ENCODE assay signal across 12 cellular contexts in genomic region chr6:137202078-137202477, GRCh38. TPM values are rescaled to one million over a fixed set of nuclear protein-coding genes. Genes with fewer than 3 reads are reported as not detected.
DNase-seq lines count a peak whose midpoint lies in the region; ATAC-seq, FAIRE-seq and TF ChIP-seq lines count a peak whose summit lies in the region.
"Had no signal": no experiment of that assay in that cellular context is flagged by ENCODE, and none has a peak within 500 bp of the region (broad histone marks: within the 10 kb centered on the region; RNA-seq: fewer than 3 reads in every experiment).

No MANE protein-coding gene starts in this region.

- no peak overlapping the region for H2BK15ac ChIP-seq in H1 (ENCODE audit: low read length)
- no peak overlapping the region for H2BK15ac ChIP-seq in neuronal stem cell (ENCODE audit: low read length)

- CTCF ChIA-PET in H1 (lab: Charles Lee; ENCODE audit: partially characterized antibody), result no interaction called here

- H3K4me1 ChIP-seq in H1 (replicated peaks in 1 of 4; ENCODE audit: control insufficient read depth in 3 of 4, insufficient read depth in 4 of 4, low read length in 3 of 4), result no peaks in the 10 kb centered on the region
- H3K4me1 ChIP-seq in neuronal stem cell (ENCODE audit: control insufficient read depth in 2 of 2, insufficient read depth in 1 of 2, low read depth in 1 of 2, low read length in 2 of 2), result no peaks in the 10 kb centered on the region
- no peaks in the 10 kb centered on the region for H3K4me1 ChIP-seq in uterus
- H3K4me1 ChIP-seq: tibial artery had no signal

- no peaks in the 10 kb centered on the region for H3K79me2 ChIP-seq in H1 (ENCODE audit: control insufficient read depth in 1 of 2, insufficient read depth in 2 of 2, low read length in 2 of 2)

- H3K36me3 Mint-ChIP-seq in naive thymus-derived CD8-positive, alpha-beta T cell, result peaks cover 7 to 83% (median 40%) of the 10 kb centered on the region in 3 donors

- H3K18ac ChIP-seq in H1 (ENCODE audit: extremely low read depth, low read length), result no peak overlapping the region
- H3K18ac ChIP-seq in neuronal stem cell (ENCODE audit: low read length), result no peak overlapping the region

- TF ChIP-seq CTCF in GM06990 (IDR thresholded peaks at IDR 0.05; ENCODE audit: insufficient read depth, low read length, poor library complexity, severe bottlenecking) (peak; percentile 42), H1 (IDR thresholded peaks at IDR 0.05; ENCODE audit: control extremely low read depth in 1 of 3, insufficient read depth in 1 of 3, low read depth in 1 of 3, low read length in 3 of 3) (peak; percentile 18 to 32 (median 21); a peak in 2 of 4 replicates), uterus (IDR thresholded peaks at IDR 0.05) (no peak)

- no peak for TF ChIP-seq EP300 in H1 (IDR thresholded peaks at IDR 0.05; ENCODE audit: borderline replicate concordance in 1 of 2, low read depth in 2 of 2, low read length in 2 of 2)

- H2AFZ ChIP-seq in H1 (ENCODE audit: low read length), result no peak overlapping the region
- H2AFZ ChIP-seq in neuronal stem cell (ENCODE audit: low read length), result no peak overlapping the region

- TF ChIP-seq POLR2A in H1 (IDR thresholded peaks at IDR 0.05; ENCODE audit: control extremely low read depth in 1 of 2, low read depth in 2 of 2, low read length in 2 of 2) (no peak), uterus (IDR thresholded peaks at IDR 0.05) (no peak)

- H4K5ac ChIP-seq in H1 (ENCODE audit: insufficient read length, low read depth, low read length), result no peak overlapping the region

- DNase-seq in GM06990 (ENCODE audit: extremely low read depth, insufficient read length) (no peak), KBM-7 (peak; percentile 38), H1 (ENCODE audit: low read depth in 1 of 2, low spot score in 2 of 2) (no peak), neuronal stem cell (ENCODE audit: low spot score) (no peak), uterus (no peak)
- DNase-seq in activated effector memory CD4-positive, alpha-beta T cell treated with Interleukin-2 at 50 U/mL for 16 hours, result no peak
- DNase-seq in naive thymus-derived CD8-positive, alpha-beta T cell, result no peak
- DNase-seq: foreskin fibroblast, OCI-M1, tibial artery had no signal

- in situ Hi-C loops in KBM-7 (cut with MboI; ENCODE audit: low pct_unique_long_range_greater_than_20kb, low sequenced_read_pairs), result no loop called here

- H3K27ac ChIP-seq in H1 (ENCODE audit: low read depth, low read length), result no peak overlapping the region
- no peak overlapping the region for H3K27ac ChIP-seq in neuronal stem cell (replicated peaks; ENCODE audit: low read length)
- H3K27ac ChIP-seq in uterus, result no peak overlapping the region
- H3K27ac ChIP-seq: tibial artery had no signal

- H3K14ac ChIP-seq in H1 (ENCODE audit: insufficient read length), result no peak overlapping the region
- H3K14ac ChIP-seq in neuronal stem cell (ENCODE audit: low read length), result no peak overlapping the region

- no peaks in the 10 kb centered on the region for H4K20me1 ChIP-seq in H1 (replicated peaks in 1 of 2; ENCODE audit: control insufficient read depth in 1 of 2, insufficient read depth in 2 of 2, low read length in 2 of 2)

- no peak overlapping the region for H4K8ac ChIP-seq in H1 (ENCODE audit: extremely low read depth, insufficient read depth, low read length)
- H4K8ac ChIP-seq in neuronal stem cell (ENCODE audit: low read depth, low read length), result no peak overlapping the region

- H2BK12ac ChIP-seq in H1 (ENCODE audit: low read depth, low read length), result no peak overlapping the region
- no peak overlapping the region for H2BK12ac ChIP-seq in neuronal stem cell (ENCODE audit: low read length)

- H3K4me2 ChIP-seq in H1 (ENCODE audit: insufficient read depth in 1 of 2, low read depth in 2 of 2, low read length in 2 of 2) (no peak overlapping the region), neuronal stem cell (ENCODE audit: insufficient read depth, low read length, poor library complexity, severe bottlenecking) (no peak overlapping the region)

- peaks cover 4 to 20% (median 6%) of the 10 kb centered on the region in 4 donors for H3K4me1 Mint-ChIP-seq in naive thymus-derived CD8-positive, alpha-beta T cell
- H3K4me1 Mint-ChIP-seq: activated T-helper 17 cell treated with anti-CD3 and anti-CD28 coated beads, Interleukin-2, amount 50 U/mL, for 72 hours had no signal

- H4K91ac ChIP-seq in H1 (replicated peaks; ENCODE audit: insufficient read length, low read length) (no peak overlapping the region), neuronal stem cell (ENCODE audit: low read depth, low read length, poor library complexity) (no peak overlapping the region)

- H3K9me3 ChIP-seq in H1 (ENCODE audit: insufficient read depth in 2 of 2, low read depth in 1 of 2, low read length in 1 of 2), result no peaks in the 10 kb centered on the region
- H3K9me3 ChIP-seq in neuronal stem cell (replicated peaks in 1 of 2; ENCODE audit: control insufficient read depth in 2 of 2, insufficient read depth in 1 of 2, low read depth in 1 of 2, low read length in 2 of 2), result no peaks in the 10 kb centered on the region
- no peaks in the 10 kb centered on the region for H3K9me3 ChIP-seq in uterus
- H3K9me3 ChIP-seq: tibial artery had no signal

- no peaks in the 10 kb centered on the region for H3K27me3 Mint-ChIP-seq in naive thymus-derived CD8-positive, alpha-beta T cell
- H3K27me3 Mint-ChIP-seq: activated T-helper 17 cell treated with anti-CD3 and anti-CD28 coated beads, Interleukin-2, amount 50 U/mL, for 72 hours had no signal

- ATAC-seq in naive thymus-derived CD8-positive, alpha-beta T cell, result no peak
- no peak for ATAC-seq in GM19397 (IDR thresholded peaks at IDR 0.05; ENCODE audit: unreplicated experiment)
- ATAC-seq: activated T-helper 17 cell treated with anti-CD3 and anti-CD28 coated beads, Interleukin-2, amount 50 U/mL, for 72 hours had no signal

- POLR2A ChIA-PET in H1 (lab: Charles Lee; ENCODE audit: partially characterized antibody), result no interaction called here
- POLR2A ChIA-PET in naive thymus-derived CD8-positive, alpha-beta T cell (lab: Charles Lee), result no interaction called here

- peak; percentile 36 to 42; a peak in 2 of 4 replicates for TF ChIP-seq RAD21 in H1 (IDR thresholded peaks at IDR 0.05 in 1 of 2, conservative IDR thresholded peaks at IDR 0.05 in 1 of 2; ENCODE audit: low read depth in 2 of 2, low read length in 2 of 2)

- H3K79me1 ChIP-seq in H1 (ENCODE audit: low read depth, low read length) (no peaks in the 10 kb centered on the region), neuronal stem cell (ENCODE audit: low read depth, low read length) (no peaks in the 10 kb centered on the region)

- H2BK5ac ChIP-seq in H1 (ENCODE audit: low read depth, low read length) (no peak overlapping the region), neuronal stem cell (ENCODE audit: low read length) (no peak overlapping the region)

- no peak overlapping the region for H3K4me3 Mint-ChIP-seq in naive thymus-derived CD8-positive, alpha-beta T cell
- H3K4me3 Mint-ChIP-seq: activated T-helper 17 cell treated with anti-CD3 and anti-CD28 coated beads, Interleukin-2, amount 50 U/mL, for 72 hours had no signal

- H3K36me3 ChIP-seq in GM06990 (ENCODE audit: control insufficient read depth, insufficient read depth, low read length) (peaks cover 8% of the 10 kb centered on the region), H1 (ENCODE audit: control insufficient read depth in 2 of 4, insufficient read depth in 4 of 4, low read length in 3 of 4) (peaks cover 7 to 76% (median 33%) of the 10 kb centered on the region in 4 experiments; a peak in 6 of 8 replicates), neuronal stem cell (replicated peaks in 1 of 2; ENCODE audit: control insufficient read depth in 2 of 2, insufficient read depth in 2 of 2, low read length in 2 of 2) (peaks cover 16 to 79% of the 10 kb centered on the region in 2 donors), uterus (no peaks in the 10 kb centered on the region)

- H2AK5ac ChIP-seq in H1 (ENCODE audit: low read depth, low read length), result no peak overlapping the region
- no peak overlapping the region for H2AK5ac ChIP-seq in neuronal stem cell (ENCODE audit: low read depth, low read length)

- FAIRE-seq in H1 (lab: Jason Lieb, UNC), result no peak

- H3K9me3 Mint-ChIP-seq in naive thymus-derived CD8-positive, alpha-beta T cell, result no peaks in the 10 kb centered on the region
- H3K9me3 Mint-ChIP-seq: activated T-helper 17 cell treated with anti-CD3 and anti-CD28 coated beads, Interleukin-2, amount 50 U/mL, for 72 hours had no signal

- H3K9ac ChIP-seq in H1 (replicated peaks in 1 of 4; ENCODE audit: extremely low read depth in 1 of 4, low read depth in 3 of 4, low read length in 3 of 4), result no peak overlapping the region
- no peak overlapping the region for H3K9ac ChIP-seq in neuronal stem cell (ENCODE audit: low read depth, low read length, poor library complexity)

- H3K56ac ChIP-seq in H1 (replicated peaks; ENCODE audit: insufficient read length, low read depth, low read length), result no peak overlapping the region

- H2BK20ac ChIP-seq in H1 (ENCODE audit: low read length), result no peak overlapping the region

- H3K4ac ChIP-seq in H1 (replicated peaks; ENCODE audit: insufficient read length, low read depth, low read length) (no peak overlapping the region), neuronal stem cell (ENCODE audit: low read length) (no peak overlapping the region)

- 94% methylated on average over 6 of the region's 6 CpGs; no CpG with 5 or more reads in 1 of the 2 experiments for WGBS in H1 (ENCODE audit: extremely low coverage in 1 of 2, insufficient coverage in 1 of 2, insufficient read length in 1 of 2, insufficient replicate concordance in 2 of 2, low coverage in 1 of 2, low lambda C conversion rate in 2 of 2, missing lambda C conversion rate in 1 of 2), 2 experiments
- no CpG with 5 or more reads among the region's 6 CpGs for WGBS in neuronal stem cell (ENCODE audit: extremely low coverage in 2 of 2, insufficient read length in 2 of 2, insufficient replicate concordance in 1 of 2), 2 donors

- H2BK120ac ChIP-seq in H1 (replicated peaks; ENCODE audit: low read depth, low read length) (no peak overlapping the region), neuronal stem cell (ENCODE audit: low read depth, low read length) (no peak overlapping the region)

- H3K23ac ChIP-seq in H1 (ENCODE audit: insufficient read length) (no peak overlapping the region), neuronal stem cell (ENCODE audit: low read depth, low read length, poor library complexity) (peak overlapping the region; percentile 75)

- no peaks in the 10 kb centered on the region for H3K27me3 ChIP-seq in GM06990 (replicated peaks; ENCODE audit: control insufficient read depth, insufficient read depth, low read length)
- no peaks in the 10 kb centered on the region for H3K27me3 ChIP-seq in H1 (replicated peaks in 1 of 4; ENCODE audit: control insufficient read depth in 3 of 4, extremely low read depth in 1 of 4, insufficient read depth in 3 of 4, low read length in 3 of 4)
- no peaks in the 10 kb centered on the region for H3K27me3 ChIP-seq in neuronal stem cell (ENCODE audit: control insufficient read depth in 3 of 3, insufficient read depth in 3 of 3, low read depth in 1 of 3, low read length in 3 of 3)
- no peaks in the 10 kb centered on the region for H3K27me3 ChIP-seq in uterus
- H3K27me3 ChIP-seq: tibial artery had no signal

- intact Hi-C loops in uterus (cut with DNase I; ENCODE audit: low total_unique reads), result no loop called here

- H3K4me3 ChIP-seq in GM06990 (replicated peaks; ENCODE audit: low read depth, low read length), result no peak overlapping the region
- H3K4me3 ChIP-seq in H1 (ENCODE audit: extremely low read depth in 1 of 4, insufficient read depth in 2 of 4, low read depth in 3 of 4, low read length in 4 of 4), result no peak overlapping the region
- H3K4me3 ChIP-seq in neuronal stem cell (ENCODE audit: low read length in 2 of 2), result no peak overlapping the region
- H3K4me3 ChIP-seq in uterus, result no peak overlapping the region
- H3K4me3 ChIP-seq: tibial artery had no signal

- H3K23me2 ChIP-seq in H1 (ENCODE audit: low read depth, low read length), result no peaks in the 10 kb centered on the region; the same call in 1 of the 2 replicates

- no peak overlapping the region for H3K27ac Mint-ChIP-seq in naive thymus-derived CD8-positive, alpha-beta T cell
- H3K27ac Mint-ChIP-seq: activated T-helper 17 cell treated with anti-CD3 and anti-CD28 coated beads, Interleukin-2, amount 50 U/mL, for 72 hours had no signal

RNA-seq across cellular contexts. Expression of gene IFNGR1, which starts 17.1 kb away (rescaled TPM):
- total RNA-seq in H1 (2021; fragmentation: NEBNext Ultra II Directional; extraction: Animal tissue kit (Norgen Biotek cat#: 25700)), result 20.9 and 21.9 TPM in 2 replicates
- 6.6 and 9.7 TPM in 2 replicates for polyA plus RNA-seq in H1 (2011; rRNA removed)
- polyA plus RNA-seq in H1 (2011; cell fraction: cytosol; rRNA removed), result 13.2 TPM
- 18.1 TPM for polyA plus RNA-seq in H1 (2011; cell fraction: nucleus; rRNA removed)
- 18.8 to 22.2 TPM (median 20.2 TPM) in 4 replicates for polyA plus RNA-seq in H1 (2012, experiment 1 of 2)
- polyA plus RNA-seq in H1 (2012, experiment 2 of 2), result 2.7 TPM
- polyA plus RNA-seq in H1 (2013, experiment 1 of 2), result 29.2 TPM
- 34.3 TPM for polyA plus RNA-seq in H1 (2013, experiment 2 of 2)
- polyA minus RNA-seq in H1 (2011; rRNA and poly(A)+ RNA removed), result 9.6 and 15.1 TPM in 2 replicates
- polyA minus RNA-seq in H1 (2011; cell fraction: cytosol; rRNA and poly(A)+ RNA removed), result 11.4 TPM
- polyA minus RNA-seq in H1 (2011; cell fraction: nucleus; rRNA and poly(A)+ RNA removed), result 21.1 TPM
- 18.1 TPM for polyA plus RNA-seq in neuronal stem cell (2013, experiment 1 of 2)
- polyA plus RNA-seq in neuronal stem cell (2013, experiment 2 of 2), result 17.8 TPM
- 100 to 1,000 TPM in 2 of 4 donors, 10 to 100 TPM in 2; 53.5 to 122 (median 94.9) TPM for total RNA-seq in uterus
- total RNA-seq in naive thymus-derived CD8-positive, alpha-beta T cell, result 10 to 100 TPM; 26.3 to 30.1 TPM
- polyA plus RNA-seq in naive thymus-derived CD8-positive, alpha-beta T cell, result 10 to 100 TPM; 19.4 to 36.6 (median 28.4) TPM

RNA-seq across cellular contexts. Expression of gene IL22RA2, which starts 28.6 kb away (rescaled TPM):
- total RNA-seq in H1 (2021; fragmentation: NEBNext Ultra II Directional; extraction: Animal tissue kit (Norgen Biotek cat#: 25700)), result not detected in 2 replicates
- polyA plus RNA-seq in H1 (2011; rRNA removed), result not detected in 2 replicates
- polyA plus RNA-seq in H1 (2011; cell fraction: cytosol; rRNA removed), result not detected
- not detected for polyA plus RNA-seq in H1 (2011; cell fraction: nucleus; rRNA removed)
- polyA plus RNA-seq in H1 (2012, experiment 1 of 2), result not detected in 4 replicates
- polyA plus RNA-seq in H1 (2012, experiment 2 of 2), result not detected
- polyA plus RNA-seq in H1 (2013, experiment 1 of 2), result 0.02 TPM
- not detected for polyA plus RNA-seq in H1 (2013, experiment 2 of 2)
- not detected in 2 replicates for polyA minus RNA-seq in H1 (2011; rRNA and poly(A)+ RNA removed)
- not detected for polyA minus RNA-seq in H1 (2011; cell fraction: cytosol; rRNA and poly(A)+ RNA removed)
- not detected for polyA minus RNA-seq in H1 (2011; cell fraction: nucleus; rRNA and poly(A)+ RNA removed)
- polyA plus RNA-seq in neuronal stem cell (2013, experiment 1 of 2), result not detected
- polyA plus RNA-seq in neuronal stem cell (2013, experiment 2 of 2), result not detected
- total RNA-seq in uterus, result not detected
- not detected for total RNA-seq in naive thymus-derived CD8-positive, alpha-beta T cell
- not detected for polyA plus RNA-seq in naive thymus-derived CD8-positive, alpha-beta T cell
- total RNA-seq: activated T-helper 17 cell treated with anti-CD3 and anti-CD28 coated beads, Interleukin-2, amount 50 U/mL, for 72 hours had no signal

Comparison
In these comparisons a context has a peak if more than half of its experiments do, and no peak if none do; other contexts are left out.
1. CTCF ChIP-seq: peak in GM06990 (single experiment) and H1 (3 of 3); none in uterus (0 of 4).